8 cellular contexts compared by ENCODE assay signal in the genomic region with DNA sequence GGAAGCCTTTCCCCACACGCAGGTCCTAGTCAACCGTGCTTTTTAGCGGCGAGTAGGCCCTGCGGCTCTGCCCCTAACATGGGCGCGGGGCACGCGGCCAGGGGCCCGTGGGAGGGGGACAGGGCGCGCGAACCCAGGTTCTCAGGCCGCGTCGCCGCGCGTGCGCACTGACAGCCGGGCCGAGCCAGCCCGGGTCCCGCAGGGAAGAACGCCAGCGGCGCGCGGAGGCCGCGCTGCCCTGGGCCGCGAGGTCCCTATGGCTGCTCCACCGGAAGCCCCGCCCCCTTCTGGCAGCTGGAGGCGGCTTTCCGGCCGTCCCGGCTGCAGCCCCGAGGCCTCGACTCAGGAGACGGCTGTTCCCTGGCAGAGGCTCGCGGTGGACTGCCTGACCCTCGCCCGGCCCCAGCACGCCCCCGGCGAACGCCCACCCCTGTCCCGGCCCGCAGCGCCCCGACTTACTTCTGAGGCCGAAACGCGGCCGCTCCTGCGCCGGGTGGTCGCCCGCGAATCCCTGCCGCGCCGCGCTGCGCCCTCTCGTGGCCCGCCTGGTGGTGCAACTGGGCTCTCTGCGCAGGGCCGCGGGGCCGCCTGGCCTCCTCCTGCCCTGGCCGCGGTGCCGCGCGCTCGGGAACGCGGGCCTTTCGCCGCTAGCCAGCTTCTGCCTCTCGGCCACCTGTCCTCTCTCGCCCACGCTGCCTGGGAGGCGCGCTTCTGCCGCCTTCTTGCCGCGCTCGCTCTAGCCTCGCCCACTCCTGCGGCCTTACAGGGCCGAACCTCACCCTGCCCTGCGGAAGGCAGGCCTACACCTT. TPM values are rescaled to one million over a fixed set of nuclear protein-coding genes. Genes with fewer than 3 reads are reported as not detected.
DNase-seq lines count a peak whose midpoint lies in the region; ATAC-seq lines count a peak whose summit lies in the region.

No MANE protein-coding gene starts in this region.

- no peaks in the 10 kb centered on the region for H3K27me3 ChIP-seq in BLaER1

- peaks cover 10% of the 10 kb centered on the region; the same call in 1 of the 2 replicates for H3K4me1 ChIP-seq in BLaER1

- peaks cover 5% of the 10 kb centered on the region; the same call in 1 of the 2 replicates for H3K9me3 ChIP-seq in BLaER1

- H3K9ac ChIP-seq in BLaER1 = peak overlapping the region; percentile 75

- peak overlapping the region; percentile 75 for H3K27ac ChIP-seq in BLaER1

- DNase-seq in GM19238 (ENCODE audit: insufficient read length, low spot score) (peak; percentile 92), NCI-H446 treated with DMSO at 0.1 percent for 48 hours (lab: John Stamatoyannopoulos, UW) (peak; percentile 78), cerebellum (ENCODE audit: low spot score) (peak; percentile 94), kidney tubule cell (ENCODE audit: low spot score) (peak; percentile 94)
- peak; percentile 81 for DNase-seq in activated CD4-positive, alpha-beta T cell treated with anti-CD3 and anti-CD28 coated beads for 24 hours (ENCODE audit: low read depth in 2 of 2)
- DNase-seq in stimulated activated CD4-positive, alpha-beta T cell treated with anti-CD3 and anti-CD28 coated beads, Interleukin-1b, Interleukin-23, amount 100 ng/mL, for 1 hour (ENCODE audit: low read depth in 2 of 2) = peak; percentile 64 to 66

- no peaks in the 10 kb centered on the region for H4K20me1 ChIP-seq in BLaER1

- peak overlapping the region; percentile 66 for H3K4me3 ChIP-seq in BLaER1

- H3K36me3 ChIP-seq in BLaER1 = no peaks in the 10 kb centered on the region

- H3K4me2 ChIP-seq in BLaER1 = peak overlapping the region; percentile 80

- ATAC-seq in HG03432 (IDR thresholded peaks at IDR 0.05; ENCODE audit: unreplicated experiment) = peak; percentile 94

RNA-seq across cellular contexts. Expression of a gene that starts 16.6 kb away (rescaled TPM):
- 0.73 TPM for total RNA-seq in cerebellum

RNA-seq across cellular contexts. Expression of a gene that starts 23.4 kb away (rescaled TPM):
- total RNA-seq in cerebellum = 21.2 TPM

Comparison
In these comparisons a context has a peak if more than half of its experiments do, and no peak if none do; other contexts are left out.
1. Peak in every context shown above with its lines: DNase-seq, ATAC-seq, H3K4me3 ChIP-seq and H3K27ac ChIP-seq.